Comparison of ENCODE assay signal across 16 cellular contexts in genomic region chr19:6270822-6271221, GRCh38. TPM values are rescaled to one million over a fixed set of nuclear protein-coding genes. Genes with fewer than 3 reads are reported as not detected.
DNase-seq lines count a peak whose midpoint lies in the region; ATAC-seq and TF ChIP-seq lines count a peak whose summit lies in the region.
"Had no signal": no experiment of that assay in that cellular context is flagged by ENCODE, and none has a peak within 500 bp of the region (broad histone marks: within the 10 kb centered on the region; RNA-seq: fewer than 3 reads in every experiment).

No MANE protein-coding gene starts in this region.

- H3K27me3 ChIP-seq in IMR-90 (ENCODE audit: control insufficient read depth, insufficient read depth, low read length) = no peaks in the 10 kb centered on the region
- no peaks in the 10 kb centered on the region for H3K27me3 ChIP-seq in adipocyte (replicated peaks; ENCODE audit: control insufficient read depth, insufficient read depth, low read length)
- H3K27me3 ChIP-seq in left lung = no peaks in the 10 kb centered on the region
- no peaks in the 10 kb centered on the region for H3K27me3 ChIP-seq in skeletal muscle tissue (ENCODE audit: control insufficient read depth in 3 of 3, insufficient read depth in 3 of 3, low read length in 3 of 3)

- H3K56ac ChIP-seq in IMR-90 (ENCODE audit: extremely low read depth, insufficient read depth, low read length) = no peak overlapping the region

- H3K9me1 ChIP-seq in IMR-90 (ENCODE audit: insufficient read depth, low read length) = peaks cover 46% of the 10 kb centered on the region

- dilution Hi-C loops in IMR-90 (cut with HindIII; ENCODE audit: low sequenced_read_pairs, unreplicated experiment) = no loop called here

- no TSS peak for BruUV-seq in IMR-90 (replicated peaks; lab: Mats Ljungman, UMichigan)

- H3K36me3 ChIP-seq in IMR-90 (ENCODE audit: control insufficient read depth, insufficient read depth, low read length) (peaks cover 33% of the 10 kb centered on the region), adipocyte (ENCODE audit: control insufficient read depth, insufficient read depth, low read length, severe bottlenecking) (peaks cover 39% of the 10 kb centered on the region), left lung (peaks cover 0 to 46% of the 10 kb centered on the region in 2 donors), skeletal muscle tissue (ENCODE audit: control insufficient read depth in 3 of 3, insufficient read depth in 3 of 3, low read length in 3 of 3) (peaks cover 17 to 29% (median 28%) of the 10 kb centered on the region in 3 donors)

- DNase-seq in IMR-90 (no peak), adipocyte (ENCODE audit: low read depth) (no peak), left lung (no peak), NCI-H2227 (lab: John Stamatoyannopoulos, UW; ENCODE audit: unreplicated experiment) (no peak), medulla oblongata (ENCODE audit: extremely low spot score) (no peak)
- DNase-seq: activated CD4-positive, alpha-beta memory T cell treated with anti-CD3 and anti-CD28 coated beads for 36 hours; Calu3; effector memory CD8-positive, alpha-beta T cell; naive B cell; NCI-H187 treated with DMSO at 0.1 percent for 48 hours; NK-92 treated with Interleukin-12 subunit alpha and Interleukin-12 subunit beta, amount 100 ng/mL, for 24 hours; stimulated activated CD4-positive, alpha-beta T cell treated with anti-CD3 and anti-CD28 coated beads, Interleukin-1b, Interleukin-23, amount 100 ng/mL, for 48 hours; stimulated activated naive CD4-positive, alpha-beta T cell had no signal

- H3K4me1 ChIP-seq in IMR-90 (ENCODE audit: control insufficient read depth, insufficient read depth, low read length) = peaks cover 42% of the 10 kb centered on the region
- peaks cover 62% of the 10 kb centered on the region for H3K4me1 ChIP-seq in adipocyte (ENCODE audit: control insufficient read depth, insufficient read depth, low read length)
- H3K4me1 ChIP-seq in left lung = peaks cover 65 to 88% of the 10 kb centered on the region in 2 donors
- peaks cover 53 to 61% (median 61%) of the 10 kb centered on the region in 3 donors for H3K4me1 ChIP-seq in skeletal muscle tissue (ENCODE audit: control insufficient read depth in 3 of 3, insufficient read depth in 3 of 3, low read length in 3 of 3)

- peak overlapping the region; percentile 96 for H3K4ac ChIP-seq in IMR-90 (ENCODE audit: low read depth, low read length)

- in situ Hi-C loops in IMR-90 (cut with MboI; ENCODE audit: low sequenced_read_pairs) = loop anchor here (10.0 kb wide), 1 partner anchor 46 kb away; no protein-coding TSS in a partner anchor

- TF ChIP-seq CTCF in IMR-90 (conservative IDR thresholded peaks at IDR 0.05; ENCODE audit: low read depth, low read length) = no peak
- TF ChIP-seq CTCF in left lung (IDR thresholded peaks at IDR 0.05) = no peak

- no peak overlapping the region for H3K4me3 ChIP-seq in IMR-90 (ENCODE audit: insufficient read depth, low read depth, low read length)
- H3K4me3 ChIP-seq in adipocyte (ENCODE audit: low read length) = peak overlapping the region; percentile 71
- no peak overlapping the region for H3K4me3 ChIP-seq in left lung
- H3K4me3 ChIP-seq in skeletal muscle tissue (ENCODE audit: low read length in 3 of 3) = peak overlapping the region; percentile 3 to 67 (median 57)

- peak overlapping the region; percentile 96 for H4K91ac ChIP-seq in IMR-90 (ENCODE audit: insufficient read depth, low read depth, low read length)

- peak overlapping the region; percentile 24 for H2BK5ac ChIP-seq in IMR-90 (ENCODE audit: low read depth, low read length, poor library complexity, severe bottlenecking)

- peak overlapping the region; percentile 91 for H3K14ac ChIP-seq in IMR-90 (replicated peaks; ENCODE audit: low read depth, low read length)

- H2BK15ac ChIP-seq in IMR-90 (ENCODE audit: low read depth, low read length) = peak overlapping the region; percentile 24; the same call in 1 of the 3 replicates

- CTCF ChIA-PET in IMR-90 (lab: Yijun Ruan, JAX) = interaction anchor here (1.2 kb wide), 1 partner anchor 146 kb away, joined by 3 read pairs; no protein-coding TSS in a partner anchor

- peak overlapping the region; percentile 81 for H3K27ac ChIP-seq in IMR-90 (ENCODE audit: insufficient read depth, low read length)
- H3K27ac ChIP-seq in left lung = peak overlapping the region; percentile 85 to 94
- peak overlapping the region; percentile 85 for H3K27ac ChIP-seq in skeletal muscle tissue (ENCODE audit: low read depth, low read length)

- intact Hi-C loops in IMR-90 (cut with micrococcal nuclease) = loop anchor here (5.0 kb wide), 1 partner anchor 39 kb away; no protein-coding TSS in a partner anchor
- intact Hi-C loops in left lung (cut with DNase I) = no loop called here

- H2BK20ac ChIP-seq in IMR-90 (ENCODE audit: low read depth, low read length) = peak overlapping the region; percentile 39; the same call in 1 of the 2 replicates

- no peak overlapping the region for H2AFZ ChIP-seq in IMR-90 (replicated peaks; ENCODE audit: low read length, poor library complexity)

- no peak for TF ChIP-seq RAD21 in IMR-90 (IDR thresholded peaks at IDR 0.05; ENCODE audit: low read length)

- H2AK5ac ChIP-seq in IMR-90 (ENCODE audit: low read depth, low read length) = peak overlapping the region; percentile 61

- H3K18ac ChIP-seq in IMR-90 (ENCODE audit: low read depth, low read length) = peak overlapping the region; percentile 43; the same call in 1 of the 2 replicates

- H4K8ac ChIP-seq in IMR-90 (ENCODE audit: low read depth in 2 of 2, low read length in 2 of 2) = peak overlapping the region in 1 of 2 experiments; percentile 84; a peak in 2 of 4 replicates

- H2AK9ac ChIP-seq in IMR-90 (replicated peaks; ENCODE audit: low read depth, low read length, poor library complexity) = peak overlapping the region; percentile 86

- peaks cover 69% of the 10 kb centered on the region for H4K20me1 ChIP-seq in IMR-90 (ENCODE audit: insufficient read depth, low read length)

- POLR2A ChIA-PET in IMR-90 (lab: Charles Lee; ENCODE audit: unreplicated experiment) = no interaction called here

- WGBS in IMR-90 (ENCODE audit: extremely low coverage in 2 of 2, insufficient read length in 1 of 2), 2 experiments = 100% methylated on average over 4 of the region's 17 CpGs; no CpG with 5 or more reads in 1 of the 2 experiments

- no peak for TF ChIP-seq POLR2A in IMR-90 (IDR thresholded peaks at IDR 0.05; ENCODE audit: low read depth, low read length)

- peak overlapping the region; percentile 9; the same call in 1 of the 2 replicates for H3K9ac ChIP-seq in IMR-90 (ENCODE audit: low read depth, low read length)
- peak overlapping the region; percentile 74 for H3K9ac ChIP-seq in adipocyte (ENCODE audit: low read length)
- H3K9ac ChIP-seq in skeletal muscle tissue (ENCODE audit: low read depth in 1 of 3, low read length in 3 of 3) = peak overlapping the region; percentile 45 to 80 (median 59)

- H3K9me3 ChIP-seq in IMR-90 (ENCODE audit: control insufficient read depth, insufficient read depth, low read length) = no peaks in the 10 kb centered on the region
- H3K9me3 ChIP-seq in adipocyte (ENCODE audit: control insufficient read depth, low read length) = no peaks in the 10 kb centered on the region
- H3K9me3 ChIP-seq in left lung = no peaks in the 10 kb centered on the region
- H3K9me3 ChIP-seq in skeletal muscle tissue (ENCODE audit: control insufficient read depth in 3 of 3, low read length in 3 of 3) = no peaks in the 10 kb centered on the region

- ATAC-seq in IMR-90 (ENCODE audit: low read depth) = no peak
- no peak for ATAC-seq in left lung
- ATAC-seq in GM21447 (IDR thresholded peaks at IDR 0.05; ENCODE audit: unreplicated experiment) = no peak
- no peak for ATAC-seq in GM18909 (IDR thresholded peaks at IDR 0.05; ENCODE audit: poor library complexity, unreplicated experiment)
- ATAC-seq: effector memory CD8-positive, alpha-beta T cell had no signal

- peaks cover 44 to 92% of the 10 kb centered on the region in 2 experiments for H3K79me1 ChIP-seq in IMR-90 (ENCODE audit: low read depth in 1 of 2, low read length in 2 of 2)

- H4K5ac ChIP-seq in IMR-90 (ENCODE audit: low read depth, low read length) = no peak overlapping the region

- H3K4me2 ChIP-seq in IMR-90 (ENCODE audit: low read depth, low read length) = peak overlapping the region; percentile 81

- H2BK120ac ChIP-seq in IMR-90 (ENCODE audit: low read depth, low read length) = peak overlapping the region; percentile 71

- peak overlapping the region; percentile 85 for H3K23ac ChIP-seq in IMR-90 (ENCODE audit: low read depth, low read length)

TF ChIP-seq in IMR-90, 13 proteins besides CTCF, POLR2A, EP300 and RAD21:
- no peak for TF ChIP-seq RFX5 (IDR thresholded peaks at IDR 0.05; ENCODE audit: low read depth, low read length)
- no peak for TF ChIP-seq NFE2L2 (IDR thresholded peaks at IDR 0.05; ENCODE audit: low read depth, low read length)
- TF ChIP-seq CHD1 (IDR thresholded peaks at IDR 0.05; ENCODE audit: low read depth, low read length) = no peak
- no peak for TF ChIP-seq USF2 (IDR thresholded peaks at IDR 0.05; ENCODE audit: low read depth, low read length)
- no peak for TF ChIP-seq MAZ (IDR thresholded peaks at IDR 0.05; ENCODE audit: borderline replicate concordance, low read depth, low read length)
- TF ChIP-seq CEBPB (IDR thresholded peaks at IDR 0.05; ENCODE audit: low read depth, low read length) = no peak
- TF ChIP-seq MXI1 (IDR thresholded peaks at IDR 0.05; ENCODE audit: borderline replicate concordance, low read depth, low read length) = no peak
- TF ChIP-seq, protein P1, sequence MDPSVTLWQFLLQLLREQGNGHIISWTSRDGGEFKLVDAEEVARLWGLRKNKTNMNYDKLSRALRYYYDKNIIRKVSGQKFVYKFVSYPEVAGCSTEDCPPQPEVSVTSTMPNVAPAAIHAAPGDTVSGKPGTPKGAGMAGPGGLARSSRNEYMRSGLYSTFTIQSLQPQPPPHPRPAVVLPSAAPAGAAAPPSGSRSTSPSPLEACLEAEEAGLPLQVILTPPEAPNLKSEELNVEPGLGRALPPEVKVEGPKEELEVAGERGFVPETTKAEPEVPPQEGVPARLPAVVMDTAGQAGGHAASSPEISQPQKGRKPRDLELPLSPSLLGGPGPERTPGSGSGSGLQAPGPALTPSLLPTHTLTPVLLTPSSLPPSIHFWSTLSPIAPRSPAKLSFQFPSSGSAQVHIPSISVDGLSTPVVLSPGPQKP (IDR thresholded peaks at IDR 0.05; ENCODE audit: borderline replicate concordance, low read depth, low read length) = no peak

RNA-seq across cellular contexts. Expression of gene MLLT1, which starts 9.0 kb away (rescaled TPM):
- total RNA-seq in IMR-90 (2012; rRNA removed) = 1.3 and 1.7 TPM in 2 replicates
- 30.6 and 45.4 TPM in 2 replicates for polyA plus RNA-seq in IMR-90 (2012; rRNA removed)
- polyA plus RNA-seq in IMR-90 (2012; cell fraction: cytosol; rRNA removed) = 19.2 and 30.8 TPM in 2 replicates
- 39.7 and 78.9 TPM in 2 replicates for polyA plus RNA-seq in IMR-90 (2012; cell fraction: nucleus; rRNA removed; ENCODE audit: low replicate concordance)
- 10 to 100 TPM; 69.3 to 71.3 TPM for total RNA-seq in left lung
- 2.6 TPM for total RNA-seq in skeletal muscle tissue

Comparison
In these comparisons a context has a peak if more than half of its experiments do, and no peak if none do; other contexts are left out.
1. H3K4me3 ChIP-seq: peak in adipocyte (single experiment) and skeletal muscle tissue (3 of 3); none in IMR-90 (single experiment) and left lung (0 of 2).
2. H3K9ac ChIP-seq: peak in every context shown above with its lines; median percentile 74 in adipocyte; 59 in skeletal muscle tissue; 9 in IMR-90.
3. RNA of gene MLLT1, which starts 9.0 kb away (total RNA-seq): 69.3 to 71.3 TPM in left lung; 2.6 TPM in skeletal muscle tissue (single experiment) and 1.3 to 1.7 TPM in IMR-90; every median in the first group is over 10 times any median in the second.
4. Peak in every context shown above with its lines, with median percentiles within 50 percentile points of each other: H3K27ac ChIP-seq.